In genomic region chr10:71852335-71852937, GRCh38 we compare ENCODE assay signal across 11 cellular contexts. TPM values are rescaled to one million over a fixed set of nuclear protein-coding genes. Genes with fewer than 3 reads are reported as not detected.
A peak's percentile ranks its signal among the peaks of the same experiment; 100 is the strongest.
DNase-seq lines count a peak whose midpoint lies in the region; ATAC-seq, FAIRE-seq and TF ChIP-seq lines count a peak whose summit lies in the region.
"Had no signal": no experiment of that assay in that cellular context is flagged by ENCODE, and none has a peak within 500 bp of the region (broad histone marks: within the 10 kb centered on the region; RNA-seq: fewer than 3 reads in every experiment).

No MANE protein-coding gene starts in this region.

- no peak overlapping the region for H3K27ac Mint-ChIP-seq in activated T-helper 17 cell treated with anti-CD3 and anti-CD28 coated beads, Interleukin-2, amount 50 U/mL, for 72 hours

- 33% methylated on average over 2 of the region's 11 CpGs for WGBS in right lobe of liver (ENCODE audit: insufficient coverage, low coverage, low lambda C conversion rate, missing lambda C conversion rate)
- 75% methylated on average over 5 of the region's 11 CpGs for whole genome bisulfite sequencing in HepG2 (ENCODE audit: low lambda C conversion rate)
- 95% methylated on average over 11 of the region's 11 CpGs for WGBS in smooth muscle cell (ENCODE audit: low lambda C conversion rate)

- H3K9ac ChIP-seq in HepG2 (ENCODE audit: insufficient read depth, low read depth, low read length) (no peak overlapping the region), smooth muscle cell (ENCODE audit: low read depth) (no peak overlapping the region)

- CTCF ChIA-PET in HepG2 (lab: Yijun Ruan, JAX; ENCODE audit: low intra/inter-chr PET ratio, low total read pairs) = no interaction called here

- H3K9me3 ChIP-seq in right lobe of liver (no peaks in the 10 kb centered on the region), HepG2 (ENCODE audit: low read length) (no peaks in the 10 kb centered on the region), mucosa of descending colon (no peaks in the 10 kb centered on the region), smooth muscle cell (replicated peaks; ENCODE audit: low read depth) (no peaks in the 10 kb centered on the region)

- H3K9me3 Mint-ChIP-seq in activated T-helper 17 cell treated with anti-CD3 and anti-CD28 coated beads, Interleukin-2, amount 50 U/mL, for 72 hours = no peaks in the 10 kb centered on the region

- H3K4me1 Mint-ChIP-seq in activated T-helper 17 cell treated with anti-CD3 and anti-CD28 coated beads, Interleukin-2, amount 50 U/mL, for 72 hours = peaks cover 16% of the 10 kb centered on the region

- POLR2A ChIA-PET in HepG2 (lab: Yijun Ruan, JAX) = interaction anchor here (1.6 kb wide), 1 partner anchor 44 kb away, joined by 7 read pairs; no protein-coding TSS in a partner anchor

- BruUV-seq in HepG2 (replicated peaks; lab: Mats Ljungman, UMichigan) = no TSS peak

- H2AFZ ChIP-seq in HepG2 (ENCODE audit: low read length) (no peak overlapping the region), smooth muscle cell (ENCODE audit: low read depth) (no peak overlapping the region)

- H3K4me3 ChIP-seq in right lobe of liver (no peak overlapping the region), HepG2 (replicated peaks in 1 of 3; ENCODE audit: insufficient read depth in 1 of 3, low read depth in 2 of 3, low read length in 3 of 3) (no peak overlapping the region), mucosa of descending colon (no peak overlapping the region), smooth muscle cell (no peak overlapping the region)

- intact Hi-C loops in right lobe of liver (cut with DNase I) (no loop called here), HepG2 (cut with micrococcal nuclease; ENCODE audit: unreplicated experiment) (no loop called here), mucosa of descending colon (cut with DNase I, micrococcal nuclease) (no loop called here)

- no peaks in the 10 kb centered on the region for H3F3A ChIP-seq in smooth muscle cell (ENCODE audit: low read depth)

- no peaks in the 10 kb centered on the region for H3K27me3 ChIP-seq in right lobe of liver
- peaks cover 3% of the 10 kb centered on the region in 2 experiments; a peak in 2 of 5 replicates for H3K27me3 ChIP-seq in HepG2 (ENCODE audit: control insufficient read depth in 1 of 2, insufficient read depth in 2 of 2, low read length in 2 of 2)
- H3K27me3 ChIP-seq in smooth muscle cell (ENCODE audit: low read depth) = no peaks in the 10 kb centered on the region

- H3K27ac ChIP-seq in right lobe of liver = no peak overlapping the region
- H3K27ac ChIP-seq in HepG2 (ENCODE audit: extremely low read length, insufficient read depth, low read length) = no peak overlapping the region
- H3K27ac ChIP-seq in smooth muscle cell (ENCODE audit: low read depth) = no peak overlapping the region

- H3K79me2 ChIP-seq in HepG2 (ENCODE audit: insufficient read depth, low read length) (peaks cover 33% of the 10 kb centered on the region), smooth muscle cell (ENCODE audit: low read depth) (peaks cover 35% of the 10 kb centered on the region)

- peak in 2 of 4 donors; percentile 3 to 6 for ATAC-seq in right lobe of liver
- ATAC-seq in HepG2 = no peak
- ATAC-seq in activated T-helper 17 cell treated with anti-CD3 and anti-CD28 coated beads, Interleukin-2, amount 50 U/mL, for 72 hours (replicated peaks) = no peak
- ATAC-seq in mucosa of descending colon = no peak
- ATAC-seq in GM21723 (IDR thresholded peaks at IDR 0.05; ENCODE audit: unreplicated experiment) = no peak
- no peak for ATAC-seq in HG03135 (IDR thresholded peaks at IDR 0.05; ENCODE audit: unreplicated experiment)

- H3K4me1 ChIP-seq in right lobe of liver (peaks cover 0 to 26% (median 4%) of the 10 kb centered on the region in 4 donors), HepG2 (ENCODE audit: insufficient read depth, low read length) (peaks cover 37% of the 10 kb centered on the region), mucosa of descending colon (ENCODE audit: low read depth) (peaks cover 7% of the 10 kb centered on the region), smooth muscle cell (ENCODE audit: low read depth) (peaks cover 24% of the 10 kb centered on the region)

- H3K27me3 Mint-ChIP-seq in activated T-helper 17 cell treated with anti-CD3 and anti-CD28 coated beads, Interleukin-2, amount 50 U/mL, for 72 hours = no peaks in the 10 kb centered on the region

- no peak for TF ChIP-seq RAD21 in HepG2 (CRISPR knock-in tag; IDR thresholded peaks at IDR 0.05)

- no peak for TF ChIP-seq EP300 in HepG2 (IDR thresholded peaks at IDR 0.05; ENCODE audit: low read depth in 2 of 2, low read length in 2 of 2)
- no peak for TF ChIP-seq EP300 in HepG2 (CRISPR knock-in tag; IDR thresholded peaks at IDR 0.05; ENCODE audit: borderline replicate concordance)

- peaks cover 23% of the 10 kb centered on the region for H4K20me1 ChIP-seq in HepG2 (ENCODE audit: insufficient read depth, low read length)
- H4K20me1 ChIP-seq in smooth muscle cell (ENCODE audit: low read depth) = peaks cover 27% of the 10 kb centered on the region

- peaks cover 12% of the 10 kb centered on the region for H3K36me3 Mint-ChIP-seq in activated T-helper 17 cell treated with anti-CD3 and anti-CD28 coated beads, Interleukin-2, amount 50 U/mL, for 72 hours (ENCODE audit: low read depth)

- H3K4me3 Mint-ChIP-seq in activated T-helper 17 cell treated with anti-CD3 and anti-CD28 coated beads, Interleukin-2, amount 50 U/mL, for 72 hours = peak overlapping the region; percentile 98

- H3K4me2 ChIP-seq in HepG2 (ENCODE audit: low read depth, low read length) = no peak overlapping the region
- no peak overlapping the region for H3K4me2 ChIP-seq in smooth muscle cell

- H3K36me3 ChIP-seq in right lobe of liver (no peaks in the 10 kb centered on the region), HepG2 (replicated peaks in 1 of 2; ENCODE audit: control insufficient read depth in 1 of 2, insufficient read depth in 2 of 2, low read length in 2 of 2) (no peaks in the 10 kb centered on the region), mucosa of descending colon (ENCODE audit: low read depth) (no peaks in the 10 kb centered on the region), smooth muscle cell (ENCODE audit: low read depth) (no peaks in the 10 kb centered on the region)

- DNase-seq in right lobe of liver (peak; percentile 65 to 73 (median 68)), HepG2 (ENCODE audit: low spot score) (no peak), mucosa of descending colon (peak; percentile 43 to 68 (median 53)), NCI-H1105 treated with DMSO at 0.1 percent for 48 hours (lab: John Stamatoyannopoulos, UW) (no peak), smooth muscle cell (lab: John Stamatoyannopoulos, UW; ENCODE audit: unreplicated experiment) (no peak)
- DNase-seq: activated naive CD4-positive, alpha-beta T cell; NCI-H2171 treated with DMSO at 0.1 percent for 48 hours; T-helper 9 cell had no signal

- no peak for TF ChIP-seq POLR2A in right lobe of liver (IDR thresholded peaks at IDR 0.05)
- no peak for TF ChIP-seq POLR2A in HepG2 (IDR thresholded peaks at IDR 0.05; ENCODE audit: insufficient read depth in 1 of 2, low read depth in 2 of 2, low read length in 2 of 2)

- in situ Hi-C loops in HepG2 (cut with HindIII; ENCODE audit: extremely low pct_ligation_motif_present, low pct_unique_long_range_greater_than_20kb) = no loop called here

- FAIRE-seq in HepG2 (lab: Jason Lieb, UNC) = no peak

- TF ChIP-seq CTCF in right lobe of liver (IDR thresholded peaks at IDR 0.05) (no peak), HepG2 (CRISPR knock-in tag; IDR thresholded peaks at IDR 0.05) (no peak), mucosa of descending colon (IDR thresholded peaks at IDR 0.05) (no peak), smooth muscle cell (IDR thresholded peaks at IDR 0.05; ENCODE audit: borderline replicate concordance, insufficient read depth, poor library complexity, severe bottlenecking) (no peak)

TF ChIP-seq in HepG2, 621 proteins besides CTCF, POLR2A, EP300 and RAD21:
- TF ChIP-seq ZNF343 (CRISPR knock-in tag; IDR thresholded peaks at IDR 0.05) (no peak), ZFP1 (CRISPR knock-in tag; IDR thresholded peaks at IDR 0.05) (no peak)

RNA-seq across cellular contexts. Expression of gene PSAP, which starts 1.4 kb away (rescaled TPM):
- total RNA-seq in right lobe of liver (100 to 1,000 TPM; 520 to 743 (median 570) TPM), HepG2 (2016; rRNA removed; fragmentation: Illumina TruSeq; extraction: Trizol) (148 and 323 TPM in 2 replicates), mucosa of descending colon (100 to 1,000 TPM; 561 to 810 (median 653) TPM), smooth muscle cell (282 and 328 TPM in 2 replicates)
- total RNA-seq in HepG2 (2016; cell fraction: cytosol; rRNA removed; fragmentation: Illumina TruSeq; extraction: Trizol; ENCODE audit: low read depth) = 16.4 and 17.5 TPM in 2 replicates
- total RNA-seq in HepG2 (2016; cell fraction: insoluble cytoplasmic fraction; rRNA removed; fragmentation: Illumina TruSeq; extraction: Trizol) = 130 and 339 TPM in 2 replicates
- 41.6 and 42.4 TPM in 2 replicates for total RNA-seq in HepG2 (2016; cell fraction: membrane; rRNA removed; fragmentation: Illumina TruSeq; extraction: Trizol)
- total RNA-seq in HepG2 (2016; cell fraction: nucleus; rRNA removed; fragmentation: Illumina TruSeq; extraction: Trizol) = 278 and 332 TPM in 2 replicates
- polyA plus RNA-seq in HepG2 (2011; rRNA removed) (643 and 779 TPM in 2 replicates), smooth muscle cell (486 and 500 TPM in 2 replicates)
- polyA plus RNA-seq in HepG2 (2011; cell fraction: cytosol; rRNA removed) = 776 and 886 TPM in 2 replicates
- 356 and 433 TPM in 2 replicates for polyA plus RNA-seq in HepG2 (2011; cell fraction: nucleus; rRNA removed)
- 412 and 503 TPM in 2 replicates for polyA plus RNA-seq in HepG2 (2012)
- polyA plus RNA-seq in HepG2 (2016; cell fraction: cytosol; fragmentation: Illumina TruSeq; extraction: Trizol; ENCODE audit: low read depth) = 14.6 and 15.4 TPM in 2 replicates
- 111 and 126 TPM in 2 replicates for polyA plus RNA-seq in HepG2 (2016; cell fraction: insoluble cytoplasmic fraction; fragmentation: Illumina TruSeq; extraction: Trizol; ENCODE audit: low read depth)
- 26.4 and 27.8 TPM in 2 replicates for polyA plus RNA-seq in HepG2 (2016; cell fraction: membrane; fragmentation: Illumina TruSeq; extraction: Trizol; ENCODE audit: low read depth)
- polyA plus RNA-seq in HepG2 (2016; cell fraction: nucleus; fragmentation: Illumina TruSeq; extraction: Trizol; ENCODE audit: insufficient read depth, low read depth) = 383 and 387 TPM in 2 replicates
- polyA minus RNA-seq in HepG2 (2011; rRNA and poly(A)+ RNA removed; ENCODE audit: low replicate concordance) = 387 and 527 TPM in 2 replicates
- 256 and 356 TPM in 2 replicates for polyA minus RNA-seq in HepG2 (2011; cell fraction: cytosol; rRNA and poly(A)+ RNA removed)
- 143 and 184 TPM in 2 replicates for polyA minus RNA-seq in HepG2 (2011; cell fraction: nucleus; rRNA and poly(A)+ RNA removed)
- total RNA-seq in activated T-helper 17 cell treated with anti-CD3 and anti-CD28 coated beads, Interleukin-2, amount 50 U/mL, for 72 hours = 100 to 1,000 TPM; 121 to 153 TPM

Comparison
In these comparisons a context has a peak if more than half of its experiments do, and no peak if none do; other contexts are left out.
1. DNase-seq: peak in right lobe of liver (3 of 3) and mucosa of descending colon (3 of 3); none in HepG2 (single experiment), NCI-H1105 treated with DMSO at 0.1 percent for 48 hours (single experiment) and smooth muscle cell (single experiment).